In the genomic region with DNA sequence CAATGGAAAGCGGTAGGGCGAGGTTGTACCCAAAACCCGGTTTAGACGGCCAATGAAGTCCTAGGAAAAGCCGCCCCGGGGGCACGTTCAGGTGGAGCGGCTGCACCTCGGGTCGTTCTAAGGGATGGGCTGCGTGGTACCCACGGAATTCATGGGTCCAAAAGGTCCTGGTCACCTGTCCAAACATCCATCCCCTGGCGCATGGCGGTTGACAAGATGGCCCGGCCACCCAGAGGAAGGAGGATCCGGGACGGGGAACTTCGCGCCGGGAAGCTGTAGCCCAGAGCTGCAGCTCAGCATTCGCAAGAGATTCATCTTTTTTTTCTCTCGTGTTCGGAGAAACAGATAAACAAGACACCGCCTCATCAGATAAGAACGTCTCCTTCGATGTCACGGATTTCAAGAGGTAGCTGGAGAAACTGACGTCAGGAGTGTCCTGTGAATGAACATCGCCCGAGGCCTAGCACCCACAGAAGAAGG, we compare ENCODE assay signal across 1 cellular context.
TF ChIP-seq lines count a peak whose summit lies in the region.

No MANE protein-coding gene starts in this region.

TF ChIP-seq in endothelial cell of umbilical vein, 7 proteins besides CTCF, POLR2A, EP300 and RAD21 (continued from another document):
- TF ChIP-seq JUN (IDR thresholded peaks at IDR 0.05; ENCODE audit: borderline replicate concordance, insufficient read depth, insufficient read length, low read depth) (no peak), MYC (IDR thresholded peaks at IDR 0.05; ENCODE audit: low read depth, low read length) (no peak)
